ENCODE assay signal across 24 cellular contexts in the genomic region with DNA sequence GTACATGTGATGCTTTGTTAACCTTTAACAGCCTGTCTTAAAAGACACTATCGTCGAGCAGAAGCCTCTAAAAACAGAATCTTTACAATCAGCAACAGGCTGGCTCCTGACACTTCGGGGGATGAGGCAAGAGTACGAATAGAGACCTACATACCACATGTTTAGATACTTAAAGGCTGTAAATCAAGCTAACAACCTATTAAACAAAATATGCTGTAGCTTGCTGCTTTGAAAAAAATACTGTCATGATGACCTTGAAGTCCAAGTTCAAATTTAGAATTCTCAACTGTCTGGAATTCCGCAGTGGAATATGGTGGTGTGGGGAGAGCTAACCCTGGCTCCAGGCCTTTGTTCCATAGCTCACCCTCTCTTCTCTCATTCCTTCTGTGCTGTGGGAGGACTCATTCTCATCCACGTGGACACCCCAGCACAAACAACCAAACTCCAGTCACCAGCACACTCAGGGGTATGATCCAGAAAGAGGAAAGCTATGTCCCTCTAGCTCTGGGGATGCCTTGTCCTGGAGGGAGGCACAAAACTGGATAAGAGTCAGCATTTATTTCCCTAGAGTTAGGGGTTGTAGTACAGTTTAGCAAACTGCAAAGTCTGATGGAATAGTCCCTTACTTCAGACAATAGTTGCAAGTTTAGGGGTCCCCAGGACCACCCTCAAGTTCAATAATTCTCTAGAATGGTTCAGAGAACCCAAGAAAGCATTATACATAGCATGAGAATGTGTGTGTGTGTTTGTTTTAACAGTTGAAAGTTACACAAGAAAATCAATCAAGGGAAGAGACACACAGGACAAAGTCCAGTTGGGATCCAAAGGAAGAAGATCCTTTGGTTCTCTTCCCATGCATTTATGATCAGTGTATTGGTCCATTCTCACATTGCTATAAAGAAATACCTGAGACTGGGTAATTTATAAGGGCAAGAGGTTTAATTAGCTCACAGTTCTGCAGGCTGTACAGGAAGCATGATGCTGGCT.
"Had no signal": no experiment of that assay in that cellular context is flagged by ENCODE, and none has a peak within 500 bp of the region (broad histone marks: within the 10 kb centered on the region; RNA-seq: fewer than 3 reads in every experiment).

No MANE protein-coding gene starts in this region.

- H3K4me1 ChIP-seq: adrenal gland, parathyroid adenoma had no signal

- H3K27ac ChIP-seq: adrenal gland, neutrophil, parathyroid adenoma, SK-N-MC, suprapubic skin had no signal

- ATAC-seq: activated naive CD4-positive, alpha-beta T cell treated with anti-CD3 and anti-CD28 coated beads, Interleukin-2, amount 50 U/mL, for 72 hours; left colon; naive thymus-derived CD8-positive, alpha-beta T cell; stimulated activated naive CD8-positive, alpha-beta T cell treated with anti-CD3 and anti-CD28 coated beads, Interleukin-15, amount 100 ng/mL, for 72 hours; T-cell had no signal

- H3K4me1 Mint-ChIP-seq: naive thymus-derived CD8-positive, alpha-beta T cell; stimulated activated naive CD8-positive, alpha-beta T cell treated with anti-CD3 and anti-CD28 coated beads, Interleukin-15, amount 100 ng/mL, for 72 hours; T-cell had no signal

- H3K27ac Mint-ChIP-seq: activated naive CD4-positive, alpha-beta T cell treated with anti-CD3 and anti-CD28 coated beads, Interleukin-2, amount 50 U/mL, for 72 hours; activated T-helper 1 cell treated with anti-CD3 and anti-CD28 coated beads, Interleukin-12 subunit alpha, Interleukin-12 subunit beta, Interleukin-2, Interleukin-4 antibody, amounts not matched to agents 30 ng/mL and 10 ng/mL and 1 ng/mL, durations not matched to agents 14 hours and 24 hours and 36 hours; naive thymus-derived CD8-positive, alpha-beta T cell; stimulated activated naive CD8-positive, alpha-beta T cell treated with anti-CD3 and anti-CD28 coated beads, Interleukin-15, amount 100 ng/mL, for 72 hours; T-cell had no signal

- FAIRE-seq: endothelial cell of umbilical vein had no signal

- H3K27me3 ChIP-seq: adrenal gland, esophagus squamous epithelium, suprapubic skin had no signal

- H3K36me3 Mint-ChIP-seq: T-cell had no signal

- H3K4me3 ChIP-seq: adrenal gland, esophagus squamous epithelium, SK-N-MC, suprapubic skin had no signal

- DNase-seq: activated CD4-positive, alpha-beta T cell treated with anti-CD3 and anti-CD28 coated beads, Interleukin-2, amount 50 U/mL, for 48 hours; activated CD4-positive, CD25-positive, alpha-beta regulatory T cell treated with anti-CD3 and anti-CD28 coated beads, Interleukin-2, amount 50 U/mL, for 72 hours; activated gamma-delta T cell treated with Interleukin-2 at 50 U/mL for 16 hours; adrenal gland; cerebellar nuclear complex; cortex of kidney; effector CD4-positive, alpha-beta T cell; esophagus squamous epithelium; glutamatergic neuron; hypothalamus; islet precursor cell; left colon; naive thymus-derived CD8-positive, alpha-beta T cell; stimulated activated CD4-positive, alpha-beta T cell treated with anti-CD3 and anti-CD28 coated beads, Interleukin-2, amount 100 ng/mL, for 48 hours; stimulated activated naive CD8-positive, alpha-beta T cell treated with anti-CD3 and anti-CD28 coated beads, Interleukin-15, amount 100 ng/mL, for 72 hours; T-cell; trophoblast cell had no signal

- H3K9me3 ChIP-seq: adrenal gland, esophagus squamous epithelium, neutrophil, suprapubic skin had no signal

- H3K4me3 Mint-ChIP-seq: activated T-helper 1 cell treated with anti-CD3 and anti-CD28 coated beads, Interleukin-12 subunit alpha, Interleukin-12 subunit beta, Interleukin-2, Interleukin-4 antibody, amounts not matched to agents 30 ng/mL and 10 ng/mL and 1 ng/mL, durations not matched to agents 14 hours and 24 hours and 36 hours; naive thymus-derived CD8-positive, alpha-beta T cell; stimulated activated naive CD8-positive, alpha-beta T cell treated with anti-CD3 and anti-CD28 coated beads, Interleukin-15, amount 100 ng/mL, for 72 hours; T-cell had no signal

- H3K36me3 ChIP-seq: adrenal gland, esophagus squamous epithelium, neutrophil, suprapubic skin had no signal
